ENCODE assay signal across 2 cellular contexts in genomic region chr22:46159212-46159611, GRCh38.
TF ChIP-seq lines count a peak whose summit lies in the region.

No MANE protein-coding gene starts in this region.

TF ChIP-seq in HCT116, 20 proteins besides CTCF, POLR2A, EP300 and RAD21:
- no peak for TF ChIP-seq ZFX (IDR thresholded peaks at IDR 0.05)
- TF ChIP-seq, protein P1, sequence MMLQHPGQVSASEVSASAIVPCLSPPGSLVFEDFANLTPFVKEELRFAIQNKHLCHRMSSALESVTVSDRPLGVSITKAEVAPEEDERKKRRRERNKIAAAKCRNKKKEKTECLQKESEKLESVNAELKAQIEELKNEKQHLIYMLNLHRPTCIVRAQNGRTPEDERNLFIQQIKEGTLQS (IDR thresholded peaks at IDR 0.05): no peak

TF ChIP-seq in liver, 16 proteins besides CTCF, POLR2A, EP300 and RAD21:
- TF ChIP-seq HNF4A (conservative IDR thresholded peaks at IDR 0.05): peak; percentile 65 to 67
- no peak for TF ChIP-seq FOXA2 (IDR thresholded peaks at IDR 0.05)
- TF ChIP-seq RXRA (IDR thresholded peaks at IDR 0.05): peak; percentile 28 to 70
- peak; percentile 24 for TF ChIP-seq HNF4G (IDR thresholded peaks at IDR 0.05)
- TF ChIP-seq JUND (IDR thresholded peaks at IDR 0.05): no peak
- TF ChIP-seq, protein P1 (IDR thresholded peaks at IDR 0.05): no peak
TF ChIP-seq in liver: peak in this region for 3.
